ENCODE assay signal across 12 cellular contexts in genomic region chr2:870426-870825, GRCh38.
DNase-seq lines count a peak whose midpoint lies in the region; TF ChIP-seq lines count a peak whose summit lies in the region.
"Had no signal": no experiment of that assay in that cellular context is flagged by ENCODE, and none has a peak within 500 bp of the region (broad histone marks: within the 10 kb centered on the region; RNA-seq: fewer than 3 reads in every experiment).

No MANE protein-coding gene starts in this region.

- peaks cover 31% of the 10 kb centered on the region for H3K4me1 Mint-ChIP-seq in endothelial cell (ENCODE audit: unreplicated experiment)
- H3K4me1 Mint-ChIP-seq: CD4-positive, CD25-positive, alpha-beta regulatory T cell had no signal

- H3K4me3 ChIP-seq in BLaER1 treated with 17β-estradiol and CSF1 and Interleukin-3, amounts not matched to agents 10 nM and 100 nM = no peak overlapping the region; a peak in 1 of 20 replicates
- H3K4me3 ChIP-seq in Jurkat, Clone E6-1 (ENCODE audit: low read length) = no peak overlapping the region
- H3K4me3 ChIP-seq in stomach (no peak overlapping the region), mesenchymal stem cell (ENCODE audit: insufficient read depth in 1 of 2, low read depth in 1 of 2, low read length in 2 of 2) (no peak overlapping the region)
- H3K4me3 ChIP-seq: A549 had no signal

- H3K36me3 Mint-ChIP-seq in endothelial cell (ENCODE audit: low read depth, unreplicated experiment) = peaks cover 3% of the 10 kb centered on the region
- H3K36me3 Mint-ChIP-seq: CD4-positive, CD25-positive, alpha-beta regulatory T cell had no signal

- no peak overlapping the region for H4K91ac ChIP-seq in mesenchymal stem cell (ENCODE audit: low read length)

- no peak overlapping the region for H3K27ac ChIP-seq in BLaER1 treated with 17β-estradiol and CSF1 and Interleukin-3, amounts not matched to agents 10 nM and 100 nM
- no peak overlapping the region for H3K27ac ChIP-seq in stomach
- H3K27ac ChIP-seq in mesenchymal stem cell (ENCODE audit: low read length, poor library complexity, severe bottlenecking) = no peak overlapping the region
- H3K27ac ChIP-seq: A549 had no signal

- no peak overlapping the region for H4K8ac ChIP-seq in mesenchymal stem cell (ENCODE audit: low read length)

- H2BK12ac ChIP-seq in mesenchymal stem cell (ENCODE audit: low read length in 2 of 2) = no peak overlapping the region

- no peaks in the 10 kb centered on the region for H3K79me1 ChIP-seq in mesenchymal stem cell (replicated peaks; ENCODE audit: low read length, poor library complexity, severe bottlenecking)

- TF ChIP-seq CTCF in endothelial cell (IDR thresholded peaks at IDR 0.05; ENCODE audit: unreplicated experiment) = no peak
- TF ChIP-seq CTCF in stomach (IDR thresholded peaks at IDR 0.05) = no peak

- no peak overlapping the region for H2AK5ac ChIP-seq in mesenchymal stem cell (ENCODE audit: low read length, severe bottlenecking)

- no peak overlapping the region for H3K4ac ChIP-seq in mesenchymal stem cell (ENCODE audit: low read depth in 1 of 2, low read length in 2 of 2)

- H3K4me3 Mint-ChIP-seq in endothelial cell (ENCODE audit: unreplicated experiment) = no peak overlapping the region
- H3K4me3 Mint-ChIP-seq: CD4-positive, CD25-positive, alpha-beta regulatory T cell; HFFc6 had no signal

- H3K9ac ChIP-seq in BLaER1 treated with 17β-estradiol and CSF1 and Interleukin-3, amounts not matched to agents 10 nM and 100 nM = peak overlapping the region in 1 of 11 experiments; percentile 11; a peak in 1 of 22 replicates
- no peak overlapping the region for H3K9ac ChIP-seq in mesenchymal stem cell (ENCODE audit: low read length)

- intact Hi-C loops in stomach (cut with DNase I; ENCODE audit: low total_unique reads) = no loop called here

- TF ChIP-seq EP300 in stomach (IDR thresholded peaks at IDR 0.05) = no peak

- no peaks in the 10 kb centered on the region for H4K20me1 ChIP-seq in BLaER1 treated with 17β-estradiol and CSF1 and Interleukin-3, amounts not matched to agents 10 nM and 100 nM

- H3K23ac ChIP-seq in mesenchymal stem cell (ENCODE audit: low read length in 2 of 2) = no peak overlapping the region

- H2BK5ac ChIP-seq in mesenchymal stem cell (ENCODE audit: low read depth, low read length, poor library complexity, severe bottlenecking) = no peak overlapping the region

- H2AFZ ChIP-seq in mesenchymal stem cell (ENCODE audit: low read depth, low read length) = no peak overlapping the region

- H2BK15ac ChIP-seq in mesenchymal stem cell (ENCODE audit: low read depth, poor library complexity, severe bottlenecking) = no peak overlapping the region

- H3K4me2 ChIP-seq in BLaER1 treated with 17β-estradiol and CSF1 and Interleukin-3, amounts not matched to agents 10 nM and 100 nM = peak overlapping the region in 9 of 11 experiments; percentile 25 to 92 (median 81); a peak in 18 of 22 replicates
- H3K4me2 ChIP-seq in mesenchymal stem cell (ENCODE audit: low read length, poor library complexity, severe bottlenecking) = no peak overlapping the region
- H3K4me2 ChIP-seq: A549 had no signal

- 70 to 86% (median 83%) methylated on average over 8 of the region's 8 CpGs for WGBS in stomach, 5 donors
- 92% methylated on average over 5 of the region's 8 CpGs for WGBS in mesenchymal stem cell

- peak overlapping the region; percentile 74 for H3K27ac Mint-ChIP-seq in endothelial cell (ENCODE audit: unreplicated experiment)
- H3K27ac Mint-ChIP-seq: HFFc6 had no signal

- no peaks in the 10 kb centered on the region for H3K27me3 ChIP-seq in BLaER1 treated with 17β-estradiol and CSF1 and Interleukin-3, amounts not matched to agents 10 nM and 100 nM
- peaks cover 0 to 46% (median 15%) of the 10 kb centered on the region in 3 donors for H3K27me3 ChIP-seq in stomach
- peaks cover 0 to 70% of the 10 kb centered on the region in 2 experiments for H3K27me3 ChIP-seq in mesenchymal stem cell (ENCODE audit: control insufficient read depth in 1 of 2, insufficient read depth in 1 of 2, low read length in 2 of 2)

- H3K4me1 ChIP-seq in BLaER1 treated with 17β-estradiol and CSF1 and Interleukin-3, amounts not matched to agents 10 nM and 100 nM = peaks cover 5 to 61% (median 50%) of the 10 kb centered on the region in 10 experiments; a peak in 18 of 20 replicates
- H3K4me1 ChIP-seq in stomach (peaks cover 0 to 12% (median 0%) of the 10 kb centered on the region in 4 donors), mesenchymal stem cell (ENCODE audit: control insufficient read depth, insufficient read depth, low read depth, low read length) (peaks cover 2% of the 10 kb centered on the region)
- H3K4me1 ChIP-seq: A549 had no signal

- H2BK120ac ChIP-seq in mesenchymal stem cell (ENCODE audit: low read depth, low read length) = no peak overlapping the region

- peaks cover 7% of the 10 kb centered on the region for H3K27me3 Mint-ChIP-seq in endothelial cell (ENCODE audit: unreplicated experiment)

- H3K18ac ChIP-seq in mesenchymal stem cell (ENCODE audit: low read depth in 1 of 2, low read length in 2 of 2) = no peak overlapping the region

- DNase-seq in Jurkat, Clone E6-1 (ENCODE audit: low read depth, low spot score) = peak; percentile 29
- DNase-seq in endothelial cell (ENCODE audit: low spot score) (no peak), stomach (peak; percentile 17), mesenchymal stem cell (no peak), epidermal melanocyte (ENCODE audit: insufficient read length, low spot score) (no peak), SHP77 treated with DMSO at 0.1 percent for 48 hours (lab: John Stamatoyannopoulos, UW) (no peak)
- DNase-seq: CD4-positive, CD25-positive, alpha-beta regulatory T cell; DMS53; HCEC 1CT; HFFc6 had no signal

- no peaks in the 10 kb centered on the region for H3K9me3 Mint-ChIP-seq in endothelial cell (ENCODE audit: unreplicated experiment)

- no peak overlapping the region for H3K14ac ChIP-seq in mesenchymal stem cell (ENCODE audit: low read length in 2 of 2)

- TF ChIP-seq POLR2A in stomach (IDR thresholded peaks at IDR 0.05) = no peak

- no peaks in the 10 kb centered on the region for H3K36me3 ChIP-seq in BLaER1 treated with 17β-estradiol and CSF1 and Interleukin-3, amounts not matched to agents 10 nM and 100 nM
- H3K36me3 ChIP-seq in stomach (no peaks in the 10 kb centered on the region), mesenchymal stem cell (ENCODE audit: control insufficient read depth in 1 of 2, insufficient read depth in 2 of 2, low read depth in 1 of 2, low read length in 2 of 2) (no peaks in the 10 kb centered on the region)

- no peaks in the 10 kb centered on the region for H3K9me3 ChIP-seq in BLaER1 treated with 17β-estradiol and CSF1 and Interleukin-3, amounts not matched to agents 10 nM and 100 nM (replicated peaks in 1 of 11)
- H3K9me3 ChIP-seq in stomach (no peaks in the 10 kb centered on the region), mesenchymal stem cell (ENCODE audit: control insufficient read depth, low read length) (no peaks in the 10 kb centered on the region)
- H3K9me3 ChIP-seq: A549 had no signal

Comparison
In these comparisons a context has a peak if more than half of its experiments do, and no peak if none do; other contexts are left out.
1. DNase-seq: peak in Jurkat, Clone E6-1 (single experiment) and stomach (single experiment); none in endothelial cell (single experiment), mesenchymal stem cell (single experiment), epidermal melanocyte (single experiment) and SHP77 treated with DMSO at 0.1 percent for 48 hours (single experiment).